Comparison of ENCODE assay signal across 11 cellular contexts in genomic region chr17:35447494-35447893, GRCh38. TPM values are rescaled to one million over a fixed set of nuclear protein-coding genes. Genes with fewer than 3 reads are reported as not detected.
DNase-seq lines count a peak whose midpoint lies in the region; ATAC-seq, FAIRE-seq and TF ChIP-seq lines count a peak whose summit lies in the region.
"Had no signal": no experiment of that assay in that cellular context is flagged by ENCODE, and none has a peak within 500 bp of the region (broad histone marks: within the 10 kb centered on the region; RNA-seq: fewer than 3 reads in every experiment).

No MANE protein-coding gene starts in this region.

- no peak for ATAC-seq in GM18517 (IDR thresholded peaks at IDR 0.05; ENCODE audit: unreplicated experiment)
- no peak for ATAC-seq in HG03175 (IDR thresholded peaks at IDR 0.05; ENCODE audit: unreplicated experiment)

- no peak for TF ChIP-seq CTCF in keratinocyte (optimal IDR thresholded peaks at IDR 0.05 in 1 of 3, IDR thresholded peaks at IDR 0.05 in 1 of 3, conservative IDR thresholded peaks at IDR 0.05 in 1 of 3; ENCODE audit: extremely low read depth in 1 of 3, insufficient read depth in 2 of 3, low read length in 3 of 3)

- H3K4me1 Mint-ChIP-seq in activated CD4-positive, alpha-beta T cell treated with anti-CD3 and anti-CD28 coated beads, Interleukin-2, amount 10 ng/mL, durations not matched to agents 7 days and 5 days = peaks cover 27% of the 10 kb centered on the region
- peaks cover 25% of the 10 kb centered on the region for H3K4me1 Mint-ChIP-seq in activated CD4-positive, alpha-beta memory T cell treated with anti-CD3 and anti-CD28 coated beads, Interleukin-2, amount 10 ng/mL, durations not matched to agents 7 days and 5 days

- H3K4me3 ChIP-seq in keratinocyte (ENCODE audit: control insufficient read depth in 2 of 3, extremely low read depth in 1 of 3, insufficient read depth in 2 of 3, low read depth in 1 of 3, low read length in 3 of 3) (no peak overlapping the region), subcutaneous abdominal adipose tissue (ENCODE audit: low read depth in 1 of 5, low read length in 5 of 5) (peak overlapping the region in 3 of 5 donors; percentile 72 to 75 (median 73))

- no peak for TF ChIP-seq POLR2A in H54 (IDR thresholded peaks at IDR 0.05; ENCODE audit: low read depth, low read length)

- H3K27me3 Mint-ChIP-seq in activated CD4-positive, alpha-beta T cell treated with anti-CD3 and anti-CD28 coated beads, Interleukin-2, amount 10 ng/mL, durations not matched to agents 7 days and 5 days = no peaks in the 10 kb centered on the region
- H3K27me3 Mint-ChIP-seq in activated CD4-positive, alpha-beta memory T cell treated with anti-CD3 and anti-CD28 coated beads, Interleukin-2, amount 10 ng/mL, durations not matched to agents 7 days and 5 days = no peaks in the 10 kb centered on the region

- no peaks in the 10 kb centered on the region for H4K20me1 ChIP-seq in keratinocyte (ENCODE audit: control insufficient read depth, extremely low read depth, insufficient read depth, low read length)

- H3K9ac ChIP-seq in keratinocyte (ENCODE audit: control insufficient read depth, extremely low read depth, insufficient read depth, low read length) = no peak overlapping the region
- peak overlapping the region in 1 of 5 donors; percentile 39 for H3K9ac ChIP-seq in subcutaneous abdominal adipose tissue (ENCODE audit: low read length in 5 of 5)

- no peaks in the 10 kb centered on the region for H3K9me1 ChIP-seq in keratinocyte (ENCODE audit: control insufficient read depth, extremely low read depth, insufficient read depth, low read length)

- no peak overlapping the region for H2AFZ ChIP-seq in keratinocyte (ENCODE audit: control insufficient read depth, low read length)

- dilution Hi-C loops in keratinocyte (cut with MboI; ENCODE audit: extremely low pct_ligation_motif_present, low sequenced_read_pairs) = no loop called here

- H3K4me2 ChIP-seq in keratinocyte (ENCODE audit: control insufficient read depth, extremely low read depth, insufficient read depth, low read depth, low read length) = peak overlapping the region; percentile 81

- peak overlapping the region; percentile 73 for H3K4me3 Mint-ChIP-seq in activated CD4-positive, alpha-beta T cell treated with anti-CD3 and anti-CD28 coated beads, Interleukin-2, amount 10 ng/mL, durations not matched to agents 7 days and 5 days
- H3K4me3 Mint-ChIP-seq in activated CD4-positive, alpha-beta memory T cell treated with anti-CD3 and anti-CD28 coated beads, Interleukin-2, amount 10 ng/mL, durations not matched to agents 7 days and 5 days = peak overlapping the region; percentile 70

- H3K27ac Mint-ChIP-seq in activated CD4-positive, alpha-beta T cell treated with anti-CD3 and anti-CD28 coated beads, Interleukin-2, amount 10 ng/mL, durations not matched to agents 7 days and 5 days = peak overlapping the region; percentile 19
- H3K27ac Mint-ChIP-seq in activated CD4-positive, alpha-beta memory T cell treated with anti-CD3 and anti-CD28 coated beads, Interleukin-2, amount 10 ng/mL, durations not matched to agents 7 days and 5 days = peak overlapping the region; percentile 59

- H3K9me3 ChIP-seq in keratinocyte (ENCODE audit: control insufficient read depth, low read depth, low read length) (no peaks in the 10 kb centered on the region), subcutaneous abdominal adipose tissue (ENCODE audit: control insufficient read depth in 5 of 5, low read length in 5 of 5) (no peaks in the 10 kb centered on the region)

- CTCF ChIA-PET in activated CD4-positive, alpha-beta T cell treated with anti-CD3 and anti-CD28 coated beads, Interleukin-2, amount 10 ng/mL, durations not matched to agents 7 days and 5 days (lab: Charles Lee) = interaction anchor here (1.3 to 1.8 kb wide), 3 partner anchors 8 to 277 kb away, joined by 3 to 9 read pairs (median 4); no protein-coding TSS in a partner anchor
- CTCF ChIA-PET in activated CD4-positive, alpha-beta memory T cell treated with anti-CD3 and anti-CD28 coated beads, Interleukin-2, amount 10 ng/mL, durations not matched to agents 7 days and 5 days (lab: Charles Lee) = interaction anchor here (0.6 to 2.0 kb wide), 4 partner anchors 8 to 135 kb away, joined by 3 to 8 read pairs (median 6); no protein-coding TSS in a partner anchor

- H3K36me3 Mint-ChIP-seq in activated CD4-positive, alpha-beta T cell treated with anti-CD3 and anti-CD28 coated beads, Interleukin-2, amount 10 ng/mL, durations not matched to agents 7 days and 5 days (ENCODE audit: low read depth) = peaks cover 75% of the 10 kb centered on the region
- peaks cover 69% of the 10 kb centered on the region for H3K36me3 Mint-ChIP-seq in activated CD4-positive, alpha-beta memory T cell treated with anti-CD3 and anti-CD28 coated beads, Interleukin-2, amount 10 ng/mL, durations not matched to agents 7 days and 5 days (ENCODE audit: low read depth)

- no peaks in the 10 kb centered on the region for H3K9me3 Mint-ChIP-seq in activated CD4-positive, alpha-beta T cell treated with anti-CD3 and anti-CD28 coated beads, Interleukin-2, amount 10 ng/mL, durations not matched to agents 7 days and 5 days
- no peaks in the 10 kb centered on the region for H3K9me3 Mint-ChIP-seq in activated CD4-positive, alpha-beta memory T cell treated with anti-CD3 and anti-CD28 coated beads, Interleukin-2, amount 10 ng/mL, durations not matched to agents 7 days and 5 days

- H3K79me2 ChIP-seq in keratinocyte (ENCODE audit: control insufficient read depth, insufficient read depth, low read length) = no peaks in the 10 kb centered on the region

- no peaks in the 10 kb centered on the region for H3K36me3 ChIP-seq in keratinocyte (ENCODE audit: control insufficient read depth in 2 of 2, extremely low read depth in 1 of 2, insufficient read depth in 2 of 2, low read length in 2 of 2)
- H3K36me3 ChIP-seq in subcutaneous abdominal adipose tissue (ENCODE audit: control insufficient read depth in 5 of 5, insufficient read depth in 5 of 5, low read length in 5 of 5) = peaks cover 0 to 2% (median 0%) of the 10 kb centered on the region in 5 donors

- POLR2A ChIA-PET in activated CD4-positive, alpha-beta T cell treated with anti-CD3 and anti-CD28 coated beads, Interleukin-2, amount 10 ng/mL, durations not matched to agents 7 days and 5 days (lab: Charles Lee) = no interaction called here
- POLR2A ChIA-PET in activated CD4-positive, alpha-beta memory T cell treated with anti-CD3 and anti-CD28 coated beads, Interleukin-2, amount 10 ng/mL, durations not matched to agents 7 days and 5 days (lab: Charles Lee) = interaction anchor here (1.0 to 2.7 kb wide), 10 partner anchors 9 to 204 kb away, joined by 4 to 14 read pairs (median 8); partner anchors contain the start of genes SLFN11, SLFN12, SLFN12L and SLFN5

- FAIRE-seq in keratinocyte (lab: Jason Lieb, UNC) (no peak), H54 (lab: Jason Lieb, UNC) (no peak)
- FAIRE-seq: endometrium had no signal

- H3K27me3 ChIP-seq in keratinocyte (ENCODE audit: control insufficient read depth, extremely low read depth, insufficient read depth, low read length) (peaks cover 33% of the 10 kb centered on the region), subcutaneous abdominal adipose tissue (ENCODE audit: control insufficient read depth in 5 of 5, insufficient read depth in 4 of 5, low read length in 5 of 5) (peaks cover 0 to 21% (median 14%) of the 10 kb centered on the region in 5 donors)

- no peaks in the 10 kb centered on the region for H3K4me1 ChIP-seq in keratinocyte (ENCODE audit: control insufficient read depth, extremely low read depth, insufficient read depth, low read length)
- H3K4me1 ChIP-seq in subcutaneous abdominal adipose tissue (ENCODE audit: control insufficient read depth in 5 of 5, insufficient read depth in 5 of 5, low read length in 5 of 5) = peaks cover 0 to 23% (median 18%) of the 10 kb centered on the region in 5 donors

- no peak overlapping the region for H3K27ac ChIP-seq in keratinocyte (ENCODE audit: control insufficient read depth, insufficient read depth, low read length)
- no peak overlapping the region for H3K27ac ChIP-seq in subcutaneous abdominal adipose tissue (ENCODE audit: low read depth, low read length)

- no peak for DNase-seq in activated CD4-positive, alpha-beta T cell treated with anti-CD3 and anti-CD28 coated beads, Interleukin-2, amount 10 ng/mL, durations not matched to agents 7 days and 5 days
- DNase-seq in activated CD4-positive, alpha-beta T cell treated with anti-CD3 and anti-CD28 coated beads, Interleukin-2, amount 50 U/mL, for 1 hour = no peak
- DNase-seq in activated CD4-positive, alpha-beta memory T cell treated with anti-CD3 and anti-CD28 coated beads, Interleukin-2, amount 10 ng/mL, durations not matched to agents 7 days and 5 days = no peak
- DNase-seq in keratinocyte (ENCODE audit: low read depth, low spot score) = no peak
- DNase-seq in H54 (ENCODE audit: insufficient read length, low spot score) = no peak
- DNase-seq: NCI-H524 treated with DMSO at 0.1 percent for 48 hours, occipital lobe had no signal

RNA-seq across cellular contexts. Expression of gene SLFN13, which starts 1.1 kb away (rescaled TPM):
- total RNA-seq in activated CD4-positive, alpha-beta T cell treated with anti-CD3 and anti-CD28 coated beads, Interleukin-2, amount 10 ng/mL, durations not matched to agents 7 days and 5 days = 10 to 100 TPM; 50.4 to 53.6 TPM
- 10 to 100 TPM; 82.6 to 96.7 TPM for total RNA-seq in activated CD4-positive, alpha-beta memory T cell treated with anti-CD3 and anti-CD28 coated beads, Interleukin-2, amount 10 ng/mL, durations not matched to agents 7 days and 5 days
- polyA plus RNA-seq in keratinocyte = 0.73 to 1.4 TPM (median 1.0 TPM) in 3 replicates
- polyA plus RNA-seq in keratinocyte (2011; ENCODE audit: low read depth) = not detected
- 0.14 and 0.41 TPM in 2 replicates for polyA plus RNA-seq in keratinocyte (2011; cell fraction: cytosol; rRNA removed)
- 1.1 and 1.3 TPM in 2 replicates for polyA plus RNA-seq in keratinocyte (2011; cell fraction: nucleus; rRNA removed)
- polyA plus RNA-seq in keratinocyte (2012; ENCODE audit: low replicate concordance) = 0.03 and 0.89 TPM in 2 replicates
- polyA minus RNA-seq in keratinocyte = 0.40 to 1.7 TPM in 2 of 3 replicates, not detected in the other
- polyA minus RNA-seq in keratinocyte (2011; cell fraction: cytosol; rRNA and poly(A)+ RNA removed) = 0.58 TPM
- 0.95 and 1.4 TPM in 2 replicates for polyA minus RNA-seq in keratinocyte (2011; cell fraction: nucleus; rRNA and poly(A)+ RNA removed)

RNA-seq across cellular contexts. Expression of gene SLFN12, which starts 15.2 kb away (rescaled TPM):
- 10 to 100 TPM in 1 of 2 experiments, 1 to 10 TPM in 1; 9.6 to 11.7 TPM for total RNA-seq in activated CD4-positive, alpha-beta T cell treated with anti-CD3 and anti-CD28 coated beads, Interleukin-2, amount 10 ng/mL, durations not matched to agents 7 days and 5 days
- 10 to 100 TPM; 22.7 to 23.1 TPM for total RNA-seq in activated CD4-positive, alpha-beta memory T cell treated with anti-CD3 and anti-CD28 coated beads, Interleukin-2, amount 10 ng/mL, durations not matched to agents 7 days and 5 days
- polyA plus RNA-seq in keratinocyte = 9.8 to 15.2 TPM (median 11.5 TPM) in 3 replicates
- polyA plus RNA-seq in keratinocyte (2011; ENCODE audit: low read depth) = 2.3 TPM
- polyA plus RNA-seq in keratinocyte (2011; cell fraction: cytosol; rRNA removed) = 3.7 and 9.1 TPM in 2 replicates
- 20.8 and 23.1 TPM in 2 replicates for polyA plus RNA-seq in keratinocyte (2011; cell fraction: nucleus; rRNA removed)
- 1.3 and 11.1 TPM in 2 replicates for polyA plus RNA-seq in keratinocyte (2012; ENCODE audit: low replicate concordance)
- 3.9 to 13.4 TPM (median 9.7 TPM) in 3 replicates for polyA minus RNA-seq in keratinocyte
- polyA minus RNA-seq in keratinocyte (2011; cell fraction: cytosol; rRNA and poly(A)+ RNA removed) = 4.6 TPM
- 10.3 and 14.8 TPM in 2 replicates for polyA minus RNA-seq in keratinocyte (2011; cell fraction: nucleus; rRNA and poly(A)+ RNA removed)

Comparison
In these comparisons a context has a peak if more than half of its experiments do, and no peak if none do; other contexts are left out.
1. H3K4me3 ChIP-seq: peak in subcutaneous abdominal adipose tissue (3 of 5); none in keratinocyte (0 of 3).